Comparison of ENCODE assay signal across 19 cellular contexts in the genomic region with DNA sequence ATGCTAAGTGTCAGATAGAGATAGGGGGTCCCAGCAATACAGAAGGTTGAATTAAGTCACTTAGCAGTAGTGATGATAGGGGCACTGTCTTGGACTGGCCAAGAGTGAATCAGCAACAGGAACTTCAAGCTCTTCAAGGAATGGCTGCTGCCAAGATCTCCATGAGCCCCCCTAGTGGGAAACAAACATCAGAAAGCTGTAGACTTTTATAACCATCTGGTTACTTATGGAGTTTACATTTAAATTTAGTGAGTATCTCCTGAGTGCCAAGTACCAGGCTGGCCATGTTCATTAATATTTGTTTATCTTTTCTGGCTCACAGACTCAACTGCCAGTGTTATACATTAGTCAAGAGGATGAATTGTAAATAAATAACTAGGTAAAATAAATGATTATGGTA.
DNase-seq lines count a peak whose midpoint lies in the region; ATAC-seq and TF ChIP-seq lines count a peak whose summit lies in the region.
"Had no signal": no experiment of that assay in that cellular context is flagged by ENCODE, and none has a peak within 500 bp of the region (broad histone marks: within the 10 kb centered on the region; RNA-seq: fewer than 3 reads in every experiment).

No MANE protein-coding gene starts in this region.

- no peak for TF ChIP-seq CTCF in VCaP (conservative IDR thresholded peaks at IDR 0.05)

- peak; percentile 28 for DNase-seq in DMS 273 treated with DMSO at 0.1 percent for 48 hours (lab: John Stamatoyannopoulos, UW)
- peak; percentile 85 to 92 for DNase-seq in NCI-H446 (lab: John Stamatoyannopoulos, UW)
- no peak for DNase-seq in 8988T
- no peak for DNase-seq in activated gamma-delta T cell (lab: John Stamatoyannopoulos, UW)
- DNase-seq: ACHN; AML-193; BE2C; Calu3; CD4-positive, alpha-beta memory T cell; COR-L47; DMS79; EL; GDM1; GOT3; HFFc6 had no signal

- ATAC-seq in HG02623 (IDR thresholded peaks at IDR 0.05; ENCODE audit: unreplicated experiment) = no peak
- ATAC-seq: A549 had no signal

- H3K27ac ChIP-seq in VCaP = peak overlapping the region; percentile 32; the same call in 1 of the 2 replicates
- H3K27ac ChIP-seq: A549; BLaER1 treated with 17β-estradiol and CSF1 and Interleukin-3, amounts not matched to agents 10 nM and 100 nM had no signal

Comparison
In these comparisons a context has a peak if more than half of its experiments do, and no peak if none do; other contexts are left out.
1. DNase-seq: peak in DMS 273 treated with DMSO at 0.1 percent for 48 hours (single experiment) and NCI-H446 (2 of 2); none in 8988T (single experiment) and activated gamma-delta T cell (single experiment).